17 cellular contexts compared by ENCODE assay signal in genomic region chr17:65108152-65108551, GRCh38.
"Had no signal": no experiment of that assay in that cellular context is flagged by ENCODE, and none has a peak within 500 bp of the region (broad histone marks: within the 10 kb centered on the region; RNA-seq: fewer than 3 reads in every experiment).

No MANE protein-coding gene starts in this region.

- H3K4me3 ChIP-seq: dorsolateral prefrontal cortex, heart left ventricle, mucosa of descending colon, tibial artery, upper lobe of left lung, vagina had no signal

- FAIRE-seq: islet of Langerhans had no signal

- ATAC-seq: heart left ventricle; left lobe of liver; mucosa of descending colon; naive thymus-derived CD8-positive, alpha-beta T cell; right cardiac atrium; stimulated activated memory B cell treated with anti-CD40 and anti-IgM and Interleukin-4, amounts not matched to agents 10 μg/mL and 1 μg/mL and 100 μg/mL, for 72 hours had no signal

- H3K27me3 ChIP-seq: dorsolateral prefrontal cortex, heart left ventricle, tibial artery, upper lobe of left lung, vagina had no signal

- H3K27ac ChIP-seq: neutrophil, tibial artery, vagina had no signal

- H3K9me3 ChIP-seq: heart left ventricle, mucosa of descending colon, neutrophil, tibial artery, upper lobe of left lung, vagina had no signal

- DNase-seq: cortex of kidney; dorsolateral prefrontal cortex; effector CD8-positive, alpha-beta T cell; foreskin melanocyte; heart left ventricle; hypothalamus; mucosa of descending colon; naive thymus-derived CD8-positive, alpha-beta T cell; right cardiac atrium; stimulated activated CD4-positive, alpha-beta T cell treated with anti-CD3 and anti-CD28 coated beads, Interleukin-4, amount 100 ng/mL, for 1 hour; tibial artery; upper lobe of left lung had no signal

- H3K36me3 ChIP-seq: heart left ventricle, neutrophil, tibial artery, upper lobe of left lung, vagina had no signal
